9 cellular contexts compared by ENCODE assay signal in the genomic region with DNA sequence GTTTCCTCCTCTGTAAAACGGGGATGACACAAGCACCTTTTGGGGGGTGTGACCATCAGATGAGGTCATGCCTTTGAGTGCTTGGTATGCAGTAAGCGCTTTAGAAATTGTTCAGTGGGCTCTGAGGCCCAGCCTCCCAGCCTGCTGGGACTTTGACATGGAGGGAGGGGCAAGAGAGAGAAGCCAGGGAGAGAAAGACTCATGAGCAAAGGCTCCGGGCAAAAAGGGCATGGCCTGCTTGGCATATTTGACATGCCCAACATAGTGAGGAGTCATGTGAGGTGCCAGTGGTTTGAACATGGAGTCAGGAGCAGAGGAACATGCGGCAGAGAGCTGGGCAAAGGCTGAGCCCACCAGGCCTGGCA. TPM values are rescaled to one million over a fixed set of nuclear protein-coding genes. Genes with fewer than 3 reads are reported as not detected.
DNase-seq lines count a peak whose midpoint lies in the region; ATAC-seq, FAIRE-seq and TF ChIP-seq lines count a peak whose summit lies in the region.
"Had no signal": no experiment of that assay in that cellular context is flagged by ENCODE, and none has a peak within 500 bp of the region (broad histone marks: within the 10 kb centered on the region; RNA-seq: fewer than 3 reads in every experiment).

No MANE protein-coding gene starts in this region.

- H3K4me3 ChIP-seq in OCI-LY3 (ENCODE audit: low read length) = peak overlapping the region; percentile 15; the same call in 1 of the 2 replicates
- no peak overlapping the region for H3K4me3 ChIP-seq in esophagus squamous epithelium
- no peak overlapping the region for H3K4me3 ChIP-seq in osteoblast (ENCODE audit: insufficient read depth, low read length)
- H3K4me3 ChIP-seq: skin epidermis had no signal

- no peak for ATAC-seq in left colon

- no peak for FAIRE-seq in GM12891 (lab: Jason Lieb, UNC)

- TF ChIP-seq POLR2A in esophagus squamous epithelium (IDR thresholded peaks at IDR 0.05) (no peak), GM12891 (IDR thresholded peaks at IDR 0.05; ENCODE audit: low read depth, low read length) (no peak)

- H4K20me1 ChIP-seq in OCI-LY3 (ENCODE audit: insufficient read depth, low read length) (no peaks in the 10 kb centered on the region), osteoblast (ENCODE audit: insufficient read depth, low read length) (peaks cover 19% of the 10 kb centered on the region)

- no peaks in the 10 kb centered on the region for H3K79me2 ChIP-seq in OCI-LY3 (ENCODE audit: low read length)
- H3K79me2 ChIP-seq in osteoblast (ENCODE audit: insufficient read depth, low read length) = peaks cover 6% of the 10 kb centered on the region

- 46 to 49% methylated on average over 2 to 4 of the region's 4 CpGs for WGBS in esophagus squamous epithelium, 2 donors

- in situ Hi-C loops in ACHN (cut with HindIII; ENCODE audit: low pct_ligation_motif_present, low pct_unique_long_range_greater_than_20kb, low sequenced_read_pairs) = no loop called here

- H2AFZ ChIP-seq in OCI-LY3 (ENCODE audit: low read depth, low read length) (no peak overlapping the region), osteoblast (ENCODE audit: low read length) (no peak overlapping the region)

- 0 out of 2 replicates have a peak, but pooled peaks have one; percentile 2 for TF ChIP-seq CTCF in OCI-LY3 (IDR thresholded peaks at IDR 0.05; ENCODE audit: low read depth, low read length)
- TF ChIP-seq CTCF in esophagus squamous epithelium (IDR thresholded peaks at IDR 0.05) = no peak
- TF ChIP-seq CTCF in osteoblast (IDR thresholded peaks at IDR 0.05; ENCODE audit: extremely low read depth, low read depth, low read length) = peak; percentile 15

- peak overlapping the region; percentile 49 for H3K4me2 ChIP-seq in OCI-LY3 (ENCODE audit: low read length)
- H3K4me2 ChIP-seq in osteoblast (ENCODE audit: insufficient read depth, low read length) = no peak overlapping the region

- H3K9ac ChIP-seq in OCI-LY3 (ENCODE audit: low read length) = no peak overlapping the region

- H3K4me1 ChIP-seq in OCI-LY3 (ENCODE audit: low read length) (peaks cover 8% of the 10 kb centered on the region), esophagus squamous epithelium (peaks cover 22 to 43% (median 33%) of the 10 kb centered on the region in 3 donors), osteoblast (ENCODE audit: insufficient read depth, low read length) (peaks cover 23% of the 10 kb centered on the region)

- intact Hi-C loops in esophagus squamous epithelium (cut with DNase I) (loop anchor here (5.0 kb wide), 2 partner anchors 92 to 202 kb away; no protein-coding TSS in a partner anchor), left colon (cut with DNase I, micrococcal nuclease) (loop anchor here (2.0 to 10.0 kb wide), 3 partner anchors 84 to 200 kb away; no protein-coding TSS in a partner anchor)

- H3K27ac ChIP-seq in OCI-LY3 (ENCODE audit: low read length) (no peak overlapping the region), esophagus squamous epithelium (peak overlapping the region; percentile 67 to 85 (median 84)), osteoblast (ENCODE audit: low read depth, low read length) (no peak overlapping the region)

- H3K27me3 ChIP-seq in OCI-LY3 (ENCODE audit: low read depth, low read length) = no peaks in the 10 kb centered on the region
- H3K27me3 ChIP-seq in esophagus squamous epithelium = no peaks in the 10 kb centered on the region
- H3K27me3 ChIP-seq in osteoblast (ENCODE audit: insufficient read depth, low read length) = no peaks in the 10 kb centered on the region

- peak; percentile 33 for DNase-seq in ACHN
- DNase-seq in esophagus squamous epithelium (lab: John Stamatoyannopoulos, UW) = no peak
- DNase-seq in osteoblast (ENCODE audit: insufficient read length, low spot score, missing footprints) = peak; percentile 82
- no peak for DNase-seq in left colon
- DNase-seq in COLO668 (lab: John Stamatoyannopoulos, UW; ENCODE audit: unreplicated experiment) = no peak
- DNase-seq in GM12891 (ENCODE audit: insufficient read length, low spot score) = no peak
- DNase-seq in stimulated activated CD4-positive, alpha-beta T cell treated with anti-CD3 and anti-CD28 coated beads, Interleukin-2, amount 100 ng/mL, for 48 hours = no peak

- H3K36me3 ChIP-seq in OCI-LY3 (replicated peaks; ENCODE audit: low read depth, low read length) (no peaks in the 10 kb centered on the region), esophagus squamous epithelium (peaks cover 0 to 13% (median 0%) of the 10 kb centered on the region in 3 donors), osteoblast (ENCODE audit: insufficient read depth, low read length) (no peaks in the 10 kb centered on the region)

- H3K9me3 ChIP-seq in OCI-LY3 (ENCODE audit: insufficient read depth, low read length) = no peaks in the 10 kb centered on the region
- no peaks in the 10 kb centered on the region for H3K9me3 ChIP-seq in esophagus squamous epithelium
- no peaks in the 10 kb centered on the region for H3K9me3 ChIP-seq in osteoblast (ENCODE audit: low read depth, low read length)

TF ChIP-seq in GM12891, 5 proteins besides CTCF, POLR2A, EP300 and RAD21:
- TF ChIP-seq TAF1 (IDR thresholded peaks at IDR 0.05; ENCODE audit: low read depth, low read length) = no peak
- no peak for TF ChIP-seq POU2F2 (IDR thresholded peaks at IDR 0.05; ENCODE audit: low read depth, low read length)
- no peak for TF ChIP-seq PAX5 (IDR thresholded peaks at IDR 0.05; ENCODE audit: insufficient read depth, low read length, severe bottlenecking)
- no peak for TF ChIP-seq POLR2AphosphoS5 (IDR thresholded peaks at IDR 0.05; ENCODE audit: low read depth, low read length)
- TF ChIP-seq SPI1 (IDR thresholded peaks at IDR 0.05; ENCODE audit: low read depth, low read length) = no peak

RNA-seq across cellular contexts. Expression of gene TNS1, which starts 14.0 kb away (rescaled TPM):
- 100 to 1,000 TPM in 1 of 4 donors, 10 to 100 TPM in 3; 34.7 to 201 (median 59.2) TPM for total RNA-seq in esophagus squamous epithelium
- 45.7 and 48.9 TPM in 2 replicates for total RNA-seq in osteoblast
- 100 to 1,000 TPM in 1 of 2 donors, 10 to 100 TPM in 1; 27.8 to 149 TPM for total RNA-seq in left colon
- 1.7 TPM for polyA plus RNA-seq in GM12891 (2012; ENCODE audit: low read depth, missing spikeins)

Comparison
In these comparisons a context has a peak if more than half of its experiments do, and no peak if none do; other contexts are left out.
1. DNase-seq: peak in ACHN (single experiment) and osteoblast (single experiment); none in esophagus squamous epithelium (single experiment), left colon (0 of 2), COLO668 (single experiment), GM12891 (single experiment) and stimulated activated CD4-positive, alpha-beta T cell treated with anti-CD3 and anti-CD28 coated beads, Interleukin-2, amount 100 ng/mL, for 48 hours (0 of 2).
2. H3K27ac ChIP-seq: peak in esophagus squamous epithelium (4 of 4); none in OCI-LY3 (single experiment) and osteoblast (single experiment).
3. CTCF ChIP-seq: peak in OCI-LY3 (single experiment) and osteoblast (single experiment); none in esophagus squamous epithelium (0 of 6).